ENCODE assay signal across 15 cellular contexts in the genomic region with DNA sequence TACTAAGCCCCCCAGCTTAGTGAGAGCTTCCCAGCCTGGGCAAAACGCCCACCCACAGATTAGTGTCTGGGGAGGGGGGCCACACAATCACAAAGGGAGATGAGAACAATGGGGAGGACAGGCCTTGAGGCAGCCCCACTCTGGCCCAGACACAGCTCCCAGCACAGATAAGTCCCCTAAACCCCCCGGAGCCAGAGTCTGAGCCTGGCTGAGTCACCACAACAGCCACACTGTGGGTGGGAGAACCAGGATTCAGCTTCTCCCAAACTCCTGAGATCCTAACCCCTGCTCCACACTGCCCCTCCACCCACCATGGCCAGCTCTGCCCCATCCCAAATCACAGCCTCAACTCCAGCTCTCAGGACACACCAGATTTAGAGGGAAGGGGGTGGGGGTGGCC. TPM values are rescaled to one million over a fixed set of nuclear protein-coding genes. Genes with fewer than 3 reads are reported as not detected.
DNase-seq lines count a peak whose midpoint lies in the region; TF ChIP-seq lines count a peak whose summit lies in the region.
"Had no signal": no experiment of that assay in that cellular context is flagged by ENCODE, and none has a peak within 500 bp of the region (broad histone marks: within the 10 kb centered on the region; RNA-seq: fewer than 3 reads in every experiment).

No MANE protein-coding gene starts in this region.

- H3K9me3 ChIP-seq in WERI-Rb-1 (ENCODE audit: severe bottlenecking), result no peaks in the 10 kb centered on the region
- no peaks in the 10 kb centered on the region for H3K9me3 ChIP-seq in skeletal muscle satellite cell (replicated peaks; ENCODE audit: low read length)
- H3K9me3 ChIP-seq in colonic mucosa, result no peaks in the 10 kb centered on the region
- no peaks in the 10 kb centered on the region for H3K9me3 ChIP-seq in uterus
- H3K9me3 ChIP-seq: esophagus muscularis mucosa had no signal

- H3K4me3 ChIP-seq in H7 (ENCODE audit: insufficient read depth, low read depth, low read length) (no peak overlapping the region), WERI-Rb-1 (ENCODE audit: low read depth, low read length) (no peak overlapping the region), fibroblast of villous mesenchyme (ENCODE audit: low read depth, low read length) (no peak overlapping the region), skeletal muscle satellite cell (ENCODE audit: low read length) (no peak overlapping the region), colonic mucosa (no peak overlapping the region), uterus (no peak overlapping the region)
- H3K4me3 ChIP-seq: esophagus muscularis mucosa had no signal

- no peak overlapping the region for H3K4me2 ChIP-seq in skeletal muscle satellite cell (ENCODE audit: low read length)

- H3K9ac ChIP-seq in skeletal muscle satellite cell (ENCODE audit: low read depth, low read length), result peak overlapping the region; percentile 3
- no peak overlapping the region for H3K9ac ChIP-seq in colonic mucosa (ENCODE audit: low read depth in 2 of 2, low read length in 2 of 2)

- no peak for TF ChIP-seq CTCF in WERI-Rb-1 (IDR thresholded peaks at IDR 0.05; ENCODE audit: low read depth, low read length)
- TF ChIP-seq CTCF in fibroblast of villous mesenchyme (IDR thresholded peaks at IDR 0.05; ENCODE audit: insufficient read depth, low read depth, low read length), result no peak
- no peak for TF ChIP-seq CTCF in colonic mucosa (IDR thresholded peaks at IDR 0.05)
- TF ChIP-seq CTCF in uterus (IDR thresholded peaks at IDR 0.05), result no peak

- peak overlapping the region; percentile 56 for H3K27ac ChIP-seq in WERI-Rb-1
- no peak overlapping the region for H3K27ac ChIP-seq in colonic mucosa
- no peak overlapping the region for H3K27ac ChIP-seq in uterus
- H3K27ac ChIP-seq: esophagus muscularis mucosa had no signal

- DNase-seq in H7, result peak; percentile 35
- peak; percentile 78 for DNase-seq in WERI-Rb-1
- peak; percentile 61 for DNase-seq in fibroblast of villous mesenchyme (ENCODE audit: low read depth)
- no peak for DNase-seq in GF-D8 (lab: John Stamatoyannopoulos, UW)
- DNase-seq in colonic mucosa, result no peak
- DNase-seq in NCI-H2029 treated with DMSO at 0.1 percent for 48 hours (lab: John Stamatoyannopoulos, UW), result no peak
- DNase-seq in uterus, result no peak
- DNase-seq: activated CD8-positive, alpha-beta memory T cell treated with anti-CD3 and anti-CD28 coated beads for 24 hours; anterior cingulate cortex; hippocampal formation; natural killer cell; NCI-H187 treated with DMSO at 0.1 percent for 48 hours; NCI-H524 treated with DMSO at 0.1 percent for 48 hours had no signal

- H3K36me3 ChIP-seq in H7 (replicated peaks; ENCODE audit: control insufficient read depth, insufficient read depth, low read length) (no peaks in the 10 kb centered on the region), WERI-Rb-1 (no peaks in the 10 kb centered on the region), skeletal muscle satellite cell (ENCODE audit: insufficient read depth, low read length) (no peaks in the 10 kb centered on the region), colonic mucosa (no peaks in the 10 kb centered on the region), uterus (no peaks in the 10 kb centered on the region)
- H3K36me3 ChIP-seq: esophagus muscularis mucosa had no signal

- H3K27me3 ChIP-seq in H7 (ENCODE audit: control insufficient read depth, insufficient read depth, low read length) (no peaks in the 10 kb centered on the region), WERI-Rb-1 (ENCODE audit: insufficient read depth, low read depth, severe bottlenecking) (no peaks in the 10 kb centered on the region), skeletal muscle satellite cell (ENCODE audit: control insufficient read depth, insufficient read depth, low read length) (no peaks in the 10 kb centered on the region), colonic mucosa (no peaks in the 10 kb centered on the region), uterus (no peaks in the 10 kb centered on the region)

- TF ChIP-seq POLR2A in uterus (IDR thresholded peaks at IDR 0.05), result no peak

- intact Hi-C loops in colonic mucosa (cut with DNase I), result no loop called here
- intact Hi-C loops in uterus (cut with DNase I; ENCODE audit: low total_unique reads), result no loop called here

- peaks cover 56% of the 10 kb centered on the region for H3K4me1 ChIP-seq in skeletal muscle satellite cell (ENCODE audit: control insufficient read depth, insufficient read depth, low read length)
- H3K4me1 ChIP-seq in colonic mucosa, result peaks cover 3% of the 10 kb centered on the region
- no peaks in the 10 kb centered on the region for H3K4me1 ChIP-seq in uterus
- H3K4me1 ChIP-seq: esophagus muscularis mucosa had no signal

RNA-seq across cellular contexts. Expression of gene NECTIN4, which starts 4.2 kb away (rescaled TPM):
- not detected in 2 replicates for total RNA-seq in H7 (2014; rRNA removed; shearing (Covaris generic))
- total RNA-seq in fibroblast of villous mesenchyme (0.32 and 2.6 TPM in 2 replicates), colonic mucosa (1 to 10 TPM; 4.6 to 7.8 TPM), uterus (1 to 10 TPM in 1 of 4 donors, not detected in 3; 2.1 TPM)
- 0.25 and 0.66 TPM in 2 replicates for total RNA-seq in skeletal muscle satellite cell (2012; rRNA removed)
- total RNA-seq: esophagus muscularis mucosa had no signal

RNA-seq across cellular contexts. Expression of gene KLHDC9, which starts 13.0 kb away (rescaled TPM):
- total RNA-seq in H7 (2014; rRNA removed; shearing (Covaris generic)), result 21.9 and 23.2 TPM in 2 replicates
- 1.9 and 2.2 TPM in 2 replicates for total RNA-seq in fibroblast of villous mesenchyme
- 0.22 TPM in 1 of 2 replicates, not detected in the other for total RNA-seq in skeletal muscle satellite cell (2012; rRNA removed)
- total RNA-seq in colonic mucosa, result 10 to 100 TPM in 1 of 2 donors, 1 to 10 TPM in 1; 7.1 to 10.1 TPM
- 10 to 100 TPM in 1 of 4 donors, 1 to 10 TPM in 2, under 1 TPM in 1; 0.51 to 12.1 (median 3.4) TPM for total RNA-seq in uterus

RNA-seq across cellular contexts. Expression of gene ARHGAP30, which starts 15.5 kb away (rescaled TPM):
- total RNA-seq in H7 (2014; rRNA removed; shearing (Covaris generic)), result 0.11 TPM in 1 of 2 replicates, not detected in the other
- under 0.01 TPM in 1 of 2 replicates, not detected in the other for total RNA-seq in fibroblast of villous mesenchyme
- not detected in 2 replicates for total RNA-seq in skeletal muscle satellite cell (2012; rRNA removed)
- 1 to 10 TPM; 3.5 to 5.3 TPM for total RNA-seq in colonic mucosa
- 1 to 10 TPM in 3 of 4 donors, under 1 TPM in 1; 0.88 to 3.4 (median 2.6) TPM for total RNA-seq in uterus

RNA-seq across cellular contexts. Expression of gene PFDN2, which starts 32.7 kb away (rescaled TPM):
- 46.8 and 60.6 TPM in 2 replicates for total RNA-seq in H7 (2014; rRNA removed; shearing (Covaris generic))
- 25.9 and 26.1 TPM in 2 replicates for total RNA-seq in fibroblast of villous mesenchyme
- total RNA-seq in skeletal muscle satellite cell (2012; rRNA removed), result 44.4 and 52.0 TPM in 2 replicates
- total RNA-seq in colonic mucosa, result 10 to 100 TPM; 42.7 to 49.6 TPM
- total RNA-seq in uterus, result 10 to 100 TPM in 3 of 4 donors, 1 to 10 TPM in 1; 3.3 to 38.9 (median 29.8) TPM

RNA-seq across cellular contexts. Expression of gene NIT1, which starts 32.7 kb away (rescaled TPM):
- 75.9 and 81.5 TPM in 2 replicates for total RNA-seq in H7 (2014; rRNA removed; shearing (Covaris generic))
- total RNA-seq in fibroblast of villous mesenchyme (23.2 and 26.8 TPM in 2 replicates), colonic mucosa (10 to 100 TPM; 58.8 to 84.4 TPM), uterus (10 to 100 TPM in 3 of 4 donors, 1 to 10 TPM in 1; 1.0 to 36.9 (median 22.0) TPM)
- total RNA-seq in skeletal muscle satellite cell (2012; rRNA removed), result 18.5 and 19.9 TPM in 2 replicates

Comparison
In these comparisons a context has a peak if more than half of its experiments do, and no peak if none do; other contexts are left out.
1. DNase-seq: peak in H7 (single experiment), WERI-Rb-1 (single experiment) and fibroblast of villous mesenchyme (single experiment); none in GF-D8 (single experiment), colonic mucosa (single experiment), NCI-H2029 treated with DMSO at 0.1 percent for 48 hours (single experiment) and uterus (0 of 2).